Comparison of ENCODE assay signal across 11 cellular contexts in the genomic region with DNA sequence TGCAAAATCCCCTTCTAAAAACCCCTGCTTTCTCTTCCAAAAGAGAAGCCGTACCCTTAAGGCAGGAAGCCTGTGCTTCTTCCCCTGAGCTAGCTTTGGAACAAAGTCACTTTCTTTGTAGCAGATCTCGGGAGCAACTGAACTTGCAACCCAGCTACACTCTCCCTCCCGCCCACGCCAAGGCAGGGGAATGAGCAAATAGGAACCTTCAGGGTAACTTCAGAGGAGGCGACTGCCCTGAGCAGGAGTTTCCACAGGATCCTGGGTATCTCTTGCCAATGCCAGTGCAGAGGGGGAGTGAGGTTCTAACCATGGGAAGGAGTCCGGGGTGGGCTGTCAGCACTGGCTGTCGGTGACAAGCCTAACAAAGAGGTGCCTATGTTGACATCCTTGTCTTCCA. TPM values are rescaled to one million over a fixed set of nuclear protein-coding genes. Genes with fewer than 3 reads are reported as not detected.
DNase-seq lines count a peak whose midpoint lies in the region; ATAC-seq and TF ChIP-seq lines count a peak whose summit lies in the region.
"Had no signal": no experiment of that assay in that cellular context is flagged by ENCODE, and none has a peak within 500 bp of the region (broad histone marks: within the 10 kb centered on the region; RNA-seq: fewer than 3 reads in every experiment).

No MANE protein-coding gene starts in this region.

- CTCF ChIA-PET in Caco-2 (lab: Charles Lee), result interaction anchor here (3.5 kb wide), 1 partner anchor 107 kb away, joined by 35 read pairs; no protein-coding TSS in a partner anchor

- TF ChIP-seq CTCF in Caco-2 (IDR thresholded peaks at IDR 0.05; ENCODE audit: insufficient read depth in 1 of 2, low read depth in 1 of 2, low read length in 1 of 2, severe bottlenecking in 1 of 2, unreplicated experiment in 1 of 2) (no peak), choroid plexus epithelial cell (conservative IDR thresholded peaks at IDR 0.05; ENCODE audit: low read depth, low read length) (no peak)

- H3K4me1 ChIP-seq in Caco-2 (peaks cover 3% of the 10 kb centered on the region; the same call in 1 of the 2 replicates), muscle layer of duodenum (ENCODE audit: control insufficient read depth in 1 of 2, insufficient read depth in 2 of 2, low read length in 2 of 2) (peaks cover 0 to 8% of the 10 kb centered on the region in 2 donors)

- H3K9me3 ChIP-seq in Caco-2 (no peaks in the 10 kb centered on the region), muscle layer of duodenum (ENCODE audit: control insufficient read depth in 1 of 2, low read length in 2 of 2) (no peaks in the 10 kb centered on the region)
- H3K9me3 ChIP-seq: neutrophil had no signal

- no peaks in the 10 kb centered on the region for H3K36me3 ChIP-seq in Caco-2 (ENCODE audit: control insufficient read depth, insufficient read depth, low read length)
- no peaks in the 10 kb centered on the region for H3K36me3 ChIP-seq in muscle layer of duodenum (ENCODE audit: control insufficient read depth in 1 of 2, insufficient read depth in 2 of 2, low read length in 2 of 2)
- H3K36me3 ChIP-seq: neutrophil had no signal

- no peaks in the 10 kb centered on the region for H3K27me3 ChIP-seq in Caco-2 (replicated peaks; ENCODE audit: control insufficient read depth, insufficient read depth, low read length)
- no peaks in the 10 kb centered on the region for H3K27me3 ChIP-seq in muscle layer of duodenum (ENCODE audit: low read depth, low read length)

- no peaks in the 10 kb centered on the region for H3K27me3 Mint-ChIP-seq in Caco-2 (ENCODE audit: insufficient read depth, unreplicated experiment)

- peak overlapping the region; percentile 85 for H3K27ac ChIP-seq in muscle layer of duodenum (ENCODE audit: low read length)
- H3K27ac ChIP-seq: neutrophil, PC-9 had no signal

- no peaks in the 10 kb centered on the region for H3K36me3 Mint-ChIP-seq in Caco-2 (ENCODE audit: insufficient read depth, unreplicated experiment)

- H3K4me1 Mint-ChIP-seq in Caco-2 (ENCODE audit: low read depth, unreplicated experiment), result peaks cover 16% of the 10 kb centered on the region

- DNase-seq in Caco-2, result peak in 1 of 2 experiments; percentile 3
- peak in 50 of 76 experiments; percentile 2 to 52 (median 17) for DNase-seq in HUDEP-2 (lab: John Stamatoyannopoulos, UW; ENCODE audit: unreplicated experiment in 76 of 76)
- peak; percentile 9 for DNase-seq in choroid plexus epithelial cell (ENCODE audit: low read depth)
- DNase-seq in GM19238 (ENCODE audit: insufficient read length, low spot score), result no peak
- no peak for DNase-seq in NCI-H446 (lab: John Stamatoyannopoulos, UW)
- DNase-seq: activated naive CD4-positive, alpha-beta T cell treated with anti-CD3 and anti-CD28 coated beads, Interleukin-2, amount 50 U/mL, for 16 hours; PC-9 had no signal

- H3K9me3 Mint-ChIP-seq in Caco-2 (ENCODE audit: unreplicated experiment), result peaks cover 10% of the 10 kb centered on the region

- ATAC-seq in GM18867 (IDR thresholded peaks at IDR 0.05; ENCODE audit: unreplicated experiment) (no peak), GM18505 (IDR thresholded peaks at IDR 0.05; ENCODE audit: unreplicated experiment) (no peak)

- H3K4me3 Mint-ChIP-seq in Caco-2 (ENCODE audit: unreplicated experiment), result peak overlapping the region; percentile 93

- H3K27ac Mint-ChIP-seq in Caco-2 (ENCODE audit: unreplicated experiment), result peak overlapping the region; percentile 38

- TF ChIP-seq POLR2A in GM18505 (IDR thresholded peaks at IDR 0.05; ENCODE audit: borderline replicate concordance, extremely low read depth, insufficient read depth, insufficient read length), result no peak

- POLR2A ChIA-PET in Caco-2 (lab: Charles Lee), result no interaction called here

- intact Hi-C loops in Caco-2 (cut with micrococcal nuclease; ENCODE audit: unreplicated experiment), result loop anchor here (5.0 kb wide), 1 partner anchor 87 kb away; no protein-coding TSS in a partner anchor

- H3K4me3 ChIP-seq in Caco-2 (ENCODE audit: low read depth, low read length) (no peak overlapping the region), choroid plexus epithelial cell (ENCODE audit: low read depth, low read length) (no peak overlapping the region), muscle layer of duodenum (ENCODE audit: low read depth in 1 of 2, low read length in 2 of 2) (no peak overlapping the region)
- H3K4me3 ChIP-seq: PC-9 had no signal

- no TSS peak for BruUV-seq in Caco-2 (replicated peaks; lab: Mats Ljungman, UMichigan)

RNA-seq across cellular contexts. Expression of gene PIRT, which starts 5.9 kb away (rescaled TPM):
- not detected in 2 replicates for total RNA-seq in Caco-2 (2022)
- total RNA-seq: PC-9 had no signal

RNA-seq across cellular contexts. Expression of gene TMEM238L, which starts 39.9 kb away (rescaled TPM):
- total RNA-seq in Caco-2 (2022), result not detected in 2 replicates
- total RNA-seq: PC-9 had no signal

Comparison
In these comparisons a context has a peak if more than half of its experiments do, and no peak if none do; other contexts are left out.
1. DNase-seq: peak in HUDEP-2 (50 of 76) and choroid plexus epithelial cell (single experiment); none in GM19238 (single experiment) and NCI-H446 (0 of 2).